Comparison of ENCODE assay signal across 11 cellular contexts in genomic region chr3:43316783-43317460, GRCh38. TPM values are rescaled to one million over a fixed set of nuclear protein-coding genes. Genes with fewer than 3 reads are reported as not detected.
A peak's percentile ranks its signal among the peaks of the same experiment; 100 is the strongest.
DNase-seq lines count a peak whose midpoint lies in the region; ATAC-seq and TF ChIP-seq lines count a peak whose summit lies in the region.
"Had no signal": no experiment of that assay in that cellular context is flagged by ENCODE, and none has a peak within 500 bp of the region (broad histone marks: within the 10 kb centered on the region; RNA-seq: fewer than 3 reads in every experiment).

No MANE protein-coding gene starts in this region.

- intact Hi-C loops in dendritic cell treated with granulocyte-macrophage colony-stimulating factor and Interleukin-4, amounts not matched to agents 40 ng/mL and 50 ng/mL, for 4 days (cut with micrococcal nuclease), result no loop called here
- intact Hi-C loops in thyroid gland (cut with DNase I) (no loop called here), colonic mucosa (cut with DNase I) (no loop called here)

- TF ChIP-seq CTCF in thyroid gland (IDR thresholded peaks at IDR 0.05) (no peak), colonic mucosa (IDR thresholded peaks at IDR 0.05) (no peak)

- TF ChIP-seq POLR2A in thyroid gland (IDR thresholded peaks at IDR 0.05), result no peak

- H3K9ac ChIP-seq in colonic mucosa (ENCODE audit: low read depth in 2 of 2, low read length in 2 of 2), result no peak overlapping the region

- H3K9me3 Mint-ChIP-seq in activated naive CD4-positive, alpha-beta T cell treated with anti-CD3 and anti-CD28 coated beads, Interleukin-2, amount 50 U/mL, for 24 hours, result peaks cover 5% of the 10 kb centered on the region
- no peaks in the 10 kb centered on the region for H3K9me3 Mint-ChIP-seq in dendritic cell treated with granulocyte-macrophage colony-stimulating factor and Interleukin-4, amounts not matched to agents 40 ng/mL and 50 ng/mL, for 4 days
- peaks cover 4% of the 10 kb centered on the region for H3K9me3 Mint-ChIP-seq in memory B cell

- peak overlapping the region; percentile 12 for H3K4me3 Mint-ChIP-seq in activated naive CD4-positive, alpha-beta T cell treated with anti-CD3 and anti-CD28 coated beads, Interleukin-2, amount 50 U/mL, for 24 hours
- H3K4me3 Mint-ChIP-seq in dendritic cell treated with granulocyte-macrophage colony-stimulating factor and Interleukin-4, amounts not matched to agents 40 ng/mL and 50 ng/mL, for 4 days, result no peak overlapping the region
- H3K4me3 Mint-ChIP-seq in memory B cell, result no peak overlapping the region

- peak overlapping the region; percentile 20 to 78 (median 62) for H3K27ac ChIP-seq in thyroid gland
- H3K27ac ChIP-seq in colonic mucosa, result no peak overlapping the region
- H3K27ac ChIP-seq: SJSA1 had no signal

- WGBS in thyroid gland, 2 donors, result 53 to 57% methylated on average over 4 of the region's 4 CpGs

- H3K4me1 Mint-ChIP-seq in activated naive CD4-positive, alpha-beta T cell treated with anti-CD3 and anti-CD28 coated beads, Interleukin-2, amount 50 U/mL, for 24 hours, result peaks cover 93% of the 10 kb centered on the region
- H3K4me1 Mint-ChIP-seq in dendritic cell treated with granulocyte-macrophage colony-stimulating factor and Interleukin-4, amounts not matched to agents 40 ng/mL and 50 ng/mL, for 4 days (ENCODE audit: low read depth), result peaks cover 37% of the 10 kb centered on the region
- H3K4me1 Mint-ChIP-seq in memory B cell, result peaks cover 22% of the 10 kb centered on the region

- H3K36me3 ChIP-seq in thyroid gland (no peaks in the 10 kb centered on the region), colonic mucosa (no peaks in the 10 kb centered on the region)
- H3K36me3 ChIP-seq: SJSA1 had no signal

- no peaks in the 10 kb centered on the region for H3K9me3 ChIP-seq in thyroid gland
- H3K9me3 ChIP-seq in colonic mucosa, result no peaks in the 10 kb centered on the region
- H3K9me3 ChIP-seq: lower lobe of right lung, SJSA1 had no signal

- no peaks in the 10 kb centered on the region for H3K27me3 ChIP-seq in thyroid gland
- no peaks in the 10 kb centered on the region for H3K27me3 ChIP-seq in colonic mucosa
- H3K27me3 ChIP-seq: SJSA1 had no signal

- DNase-seq in activated naive CD4-positive, alpha-beta T cell (lab: John Stamatoyannopoulos, UW), result no peak
- DNase-seq in memory B cell (ENCODE audit: low spot score in 2 of 2) (no peak), thyroid gland (no peak), colonic mucosa (no peak)
- DNase-seq in activated effector memory CD4-positive, alpha-beta T cell treated with anti-CD3 and anti-CD28 coated beads, Interleukin-2, amount 50 U/mL, for 16 hours, result no peak
- DNase-seq: lower lobe of right lung, NCI-H345 had no signal

- H3K4me3 ChIP-seq in thyroid gland (replicated peaks in 1 of 3), result no peak overlapping the region
- H3K4me3 ChIP-seq in colonic mucosa, result no peak overlapping the region
- H3K4me3 ChIP-seq: lower lobe of right lung, SJSA1 had no signal

- H3K4me1 ChIP-seq in thyroid gland, result peaks cover 33 to 35% of the 10 kb centered on the region in 2 donors
- no peaks in the 10 kb centered on the region for H3K4me1 ChIP-seq in colonic mucosa
- H3K4me1 ChIP-seq: SJSA1 had no signal

- no peaks in the 10 kb centered on the region for H3K27me3 Mint-ChIP-seq in activated naive CD4-positive, alpha-beta T cell treated with anti-CD3 and anti-CD28 coated beads, Interleukin-2, amount 50 U/mL, for 24 hours
- H3K27me3 Mint-ChIP-seq in dendritic cell treated with granulocyte-macrophage colony-stimulating factor and Interleukin-4, amounts not matched to agents 40 ng/mL and 50 ng/mL, for 4 days, result no peaks in the 10 kb centered on the region
- no peaks in the 10 kb centered on the region for H3K27me3 Mint-ChIP-seq in memory B cell

- peak overlapping the region; percentile 89 for H3K27ac Mint-ChIP-seq in activated naive CD4-positive, alpha-beta T cell treated with anti-CD3 and anti-CD28 coated beads, Interleukin-2, amount 50 U/mL, for 24 hours
- H3K27ac Mint-ChIP-seq in dendritic cell treated with granulocyte-macrophage colony-stimulating factor and Interleukin-4, amounts not matched to agents 40 ng/mL and 50 ng/mL, for 4 days, result peak overlapping the region; percentile 5
- peak overlapping the region; percentile 60 for H3K27ac Mint-ChIP-seq in memory B cell

- ATAC-seq in memory B cell (ENCODE audit: low read depth) (no peak), HG03571 (IDR thresholded peaks at IDR 0.05; ENCODE audit: unreplicated experiment) (no peak)

- H3K36me3 Mint-ChIP-seq in activated naive CD4-positive, alpha-beta T cell treated with anti-CD3 and anti-CD28 coated beads, Interleukin-2, amount 50 U/mL, for 24 hours, result peaks cover 31% of the 10 kb centered on the region
- H3K36me3 Mint-ChIP-seq in dendritic cell treated with granulocyte-macrophage colony-stimulating factor and Interleukin-4, amounts not matched to agents 40 ng/mL and 50 ng/mL, for 4 days (ENCODE audit: low read depth), result peaks cover 51% of the 10 kb centered on the region
- H3K36me3 Mint-ChIP-seq in memory B cell, result peaks cover 22% of the 10 kb centered on the region

RNA-seq across cellular contexts. Expression of gene SNRK, which starts 30.6 kb away (rescaled TPM):
- 10 to 100 TPM; 44.2 to 90.5 (median 65.0) TPM for total RNA-seq in thyroid gland
- total RNA-seq in colonic mucosa, result 10 to 100 TPM; 19.7 to 48.2 TPM

Comparison
In these comparisons a context has a peak if more than half of its experiments do, and no peak if none do; other contexts are left out.
1. H3K27ac Mint-ChIP-seq: peak in every context shown above with its lines; median percentile 89 in activated naive CD4-positive, alpha-beta T cell treated with anti-CD3 and anti-CD28 coated beads, Interleukin-2, amount 50 U/mL, for 24 hours; 60 in memory B cell; 5 in dendritic cell treated with granulocyte-macrophage colony-stimulating factor and Interleukin-4, amounts not matched to agents 40 ng/mL and 50 ng/mL, for 4 days.